ENCODE assay signal across 23 cellular contexts in genomic region chr6:169844946-169845345, GRCh38.
DNase-seq lines count a peak whose midpoint lies in the region; FAIRE-seq and TF ChIP-seq lines count a peak whose summit lies in the region.
"Had no signal": no experiment of that assay in that cellular context is flagged by ENCODE, and none has a peak within 500 bp of the region (broad histone marks: within the 10 kb centered on the region; RNA-seq: fewer than 3 reads in every experiment).

No MANE protein-coding gene starts in this region.

- H3K4me3 ChIP-seq in OCI-LY7 (ENCODE audit: low read depth, low read length, poor library complexity, severe bottlenecking) (no peak overlapping the region), neuronal stem cell (ENCODE audit: low read length in 2 of 2) (no peak overlapping the region)
- H3K4me3 ChIP-seq: GM12878, GM23338, SJCRH30 had no signal

- H3K4me1 ChIP-seq in OCI-LY7 (ENCODE audit: insufficient read depth, low read length, poor library complexity, severe bottlenecking) (peaks cover 18% of the 10 kb centered on the region), neuronal stem cell (ENCODE audit: control insufficient read depth in 2 of 2, insufficient read depth in 1 of 2, low read depth in 1 of 2, low read length in 2 of 2) (no peaks in the 10 kb centered on the region)
- H3K4me1 ChIP-seq: BE2C, SJCRH30 had no signal

- H3K9me3 ChIP-seq in OCI-LY7 (ENCODE audit: low read length) (no peaks in the 10 kb centered on the region), neuronal stem cell (replicated peaks in 1 of 2; ENCODE audit: control insufficient read depth in 2 of 2, insufficient read depth in 1 of 2, low read depth in 1 of 2, low read length in 2 of 2) (peaks cover 0 to 4% of the 10 kb centered on the region in 2 donors)
- H3K9me3 ChIP-seq: BE2C, SJCRH30 had no signal

- H3K4me2 ChIP-seq in OCI-LY7 (ENCODE audit: low read length) (peak overlapping the region; percentile 7), neuronal stem cell (ENCODE audit: insufficient read depth, low read length, poor library complexity, severe bottlenecking) (no peak overlapping the region)
- H3K4me2 ChIP-seq: GM23338 had no signal

- no peaks in the 10 kb centered on the region for H4K20me1 ChIP-seq in OCI-LY7 (ENCODE audit: insufficient read depth, low read length)

- H2BK15ac ChIP-seq in neuronal stem cell (ENCODE audit: low read length): peak overlapping the region; percentile 11

- H4K91ac ChIP-seq in neuronal stem cell (ENCODE audit: low read depth, low read length, poor library complexity): no peak overlapping the region

- no CpG with 5 or more reads among the region's 9 CpGs for WGBS in neuronal stem cell (ENCODE audit: extremely low coverage in 2 of 2, insufficient read length in 2 of 2, insufficient replicate concordance in 1 of 2), 2 donors

- H3K79me1 ChIP-seq in neuronal stem cell (ENCODE audit: low read depth, low read length): peaks cover 1% of the 10 kb centered on the region

- no TSS peak for BruUV-seq in OCI-LY7 (replicated peaks; lab: Mats Ljungman, UMichigan)

- no peaks in the 10 kb centered on the region for H3K36me3 Mint-ChIP-seq in type B pancreatic cell
- H3K36me3 Mint-ChIP-seq: CD4-positive, alpha-beta memory T cell had no signal

- CTCF ChIA-PET in OCI-LY7 (lab: Charles Lee; ENCODE audit: unreplicated experiment): no interaction called here

- no peaks in the 10 kb centered on the region for H3K9me3 Mint-ChIP-seq in type B pancreatic cell
- H3K9me3 Mint-ChIP-seq: GM23338 had no signal

- no peak overlapping the region for H3K9ac ChIP-seq in neuronal stem cell (ENCODE audit: low read depth, low read length, poor library complexity)

- H3K27ac ChIP-seq in OCI-LY7 (ENCODE audit: low read depth, low read length, poor library complexity, severe bottlenecking): no peak overlapping the region
- no peak overlapping the region for H3K27ac ChIP-seq in neuronal stem cell (replicated peaks; ENCODE audit: low read length)
- H3K27ac ChIP-seq: SJCRH30 had no signal

- peak; percentile 45 for DNase-seq in activated CD8-positive, alpha-beta memory T cell treated with anti-CD3 and anti-CD28 coated beads for 24 hours
- no peak for DNase-seq in activated CD8-positive, alpha-beta memory T cell treated with anti-CD3 and anti-CD28 coated beads, Interleukin-2, amount 50 U/mL, for 4 hours
- DNase-seq in OCI-LY7 (ENCODE audit: low spot score): no peak
- no peak for DNase-seq in neuronal stem cell (ENCODE audit: low spot score)
- peak; percentile 47 for DNase-seq in type B pancreatic cell (ENCODE audit: extremely low spot score, unreplicated experiment)
- DNase-seq in frontal cortex (ENCODE audit: low spot score in 2 of 2): no peak
- DNase-seq in RCC 7860 (ENCODE audit: low spot score): no peak
- no peak for DNase-seq in posterior vena cava (ENCODE audit: low spot score)
- DNase-seq: BE2C; Calu3; CD4-positive, alpha-beta memory T cell; EL; MM.1S; NCI-H1092; NCI-H1436 treated with DMSO at 0.1 percent for 48 hours; NCI-H2081; NCI-H748 treated with DMSO at 0.1 percent for 48 hours; PC-3; SJCRH30 had no signal

- H3K79me2 ChIP-seq in OCI-LY7 (ENCODE audit: insufficient read depth, low read depth, low read length): no peaks in the 10 kb centered on the region

- H2BK120ac ChIP-seq in neuronal stem cell (ENCODE audit: low read depth, low read length): no peak overlapping the region

- H3K4ac ChIP-seq in neuronal stem cell (ENCODE audit: low read length): no peak overlapping the region

- H2AFZ ChIP-seq in OCI-LY7 (ENCODE audit: low read length): no peak overlapping the region; the same call in 1 of the 2 replicates
- no peak overlapping the region for H2AFZ ChIP-seq in neuronal stem cell (ENCODE audit: low read length)
- H2AFZ ChIP-seq: GM23338 had no signal

- POLR2A ChIA-PET in OCI-LY7 (lab: Charles Lee): interaction anchor here (0.6 to 2.7 kb wide), 4 partner anchors 14 to 159 kb away, joined by 3 to 5 read pairs (median 4); no protein-coding TSS in a partner anchor

- no peak overlapping the region for H2BK12ac ChIP-seq in neuronal stem cell (ENCODE audit: low read length)

- H3K4me3 Mint-ChIP-seq in type B pancreatic cell: no peak overlapping the region
- H3K4me3 Mint-ChIP-seq: CD4-positive, alpha-beta memory T cell; GM23338 had no signal

- intact Hi-C loops in OCI-LY7 (cut with micrococcal nuclease; ENCODE audit: unreplicated experiment) (no loop called here), posterior vena cava (cut with DNase I) (no loop called here)

- H4K8ac ChIP-seq in neuronal stem cell (ENCODE audit: low read depth, low read length): no peak overlapping the region

- peaks cover 0 to 27% (median 0%) of the 10 kb centered on the region in 3 experiments for H3K27me3 ChIP-seq in neuronal stem cell (ENCODE audit: control insufficient read depth in 3 of 3, insufficient read depth in 3 of 3, low read depth in 1 of 3, low read length in 3 of 3)
- H3K27me3 ChIP-seq: SJCRH30 had no signal

- H3K36me3 ChIP-seq in OCI-LY7 (ENCODE audit: insufficient read depth, low read length): no peaks in the 10 kb centered on the region
- no peaks in the 10 kb centered on the region for H3K36me3 ChIP-seq in neuronal stem cell (replicated peaks in 1 of 2; ENCODE audit: control insufficient read depth in 2 of 2, insufficient read depth in 2 of 2, low read length in 2 of 2)
- H3K36me3 ChIP-seq: BE2C, SJCRH30 had no signal

- FAIRE-seq in frontal cortex (lab: Jason Lieb, UNC): no peak
- FAIRE-seq in RCC 7860 (lab: Jason Lieb, UNC): no peak
- FAIRE-seq: A204.1, GM12878, GM19239 had no signal

- TF ChIP-seq CTCF in OCI-LY7 (conservative IDR thresholded peaks at IDR 0.05; ENCODE audit: low read length): no peak
- TF ChIP-seq CTCF in type B pancreatic cell (conservative IDR thresholded peaks at IDR 0.05): no peak

- H3K23ac ChIP-seq in neuronal stem cell (ENCODE audit: low read depth, low read length, poor library complexity): no peak overlapping the region

- H3K18ac ChIP-seq in neuronal stem cell (ENCODE audit: low read length): peak overlapping the region; percentile 56

- H3K27me3 Mint-ChIP-seq in type B pancreatic cell: peaks cover 16% of the 10 kb centered on the region

- no peak overlapping the region for H2BK5ac ChIP-seq in neuronal stem cell (ENCODE audit: low read length)

- H3K4me1 Mint-ChIP-seq in type B pancreatic cell (ENCODE audit: unreplicated experiment): peaks cover 5% of the 10 kb centered on the region
- H3K4me1 Mint-ChIP-seq: CD4-positive, alpha-beta memory T cell; GM23338 had no signal

- H2AK5ac ChIP-seq in neuronal stem cell (ENCODE audit: low read depth, low read length): no peak overlapping the region

- H3K9me2 ChIP-seq in OCI-LY7 (ENCODE audit: insufficient read depth, low read length): no peaks in the 10 kb centered on the region

- peak overlapping the region; percentile 66 for H3K14ac ChIP-seq in neuronal stem cell (ENCODE audit: low read length)

- no peak overlapping the region for H3K27ac Mint-ChIP-seq in type B pancreatic cell
- H3K27ac Mint-ChIP-seq: CD4-positive, alpha-beta memory T cell; GM23338 had no signal

Comparison
In these comparisons a context has a peak if more than half of its experiments do, and no peak if none do; other contexts are left out.
1. DNase-seq: peak in activated CD8-positive, alpha-beta memory T cell treated with anti-CD3 and anti-CD28 coated beads for 24 hours (single experiment) and type B pancreatic cell (single experiment); none in activated CD8-positive, alpha-beta memory T cell treated with anti-CD3 and anti-CD28 coated beads, Interleukin-2, amount 50 U/mL, for 4 hours (single experiment), OCI-LY7 (single experiment), neuronal stem cell (single experiment), frontal cortex (0 of 2), RCC 7860 (single experiment) and posterior vena cava (single experiment).